In the genomic region with DNA sequence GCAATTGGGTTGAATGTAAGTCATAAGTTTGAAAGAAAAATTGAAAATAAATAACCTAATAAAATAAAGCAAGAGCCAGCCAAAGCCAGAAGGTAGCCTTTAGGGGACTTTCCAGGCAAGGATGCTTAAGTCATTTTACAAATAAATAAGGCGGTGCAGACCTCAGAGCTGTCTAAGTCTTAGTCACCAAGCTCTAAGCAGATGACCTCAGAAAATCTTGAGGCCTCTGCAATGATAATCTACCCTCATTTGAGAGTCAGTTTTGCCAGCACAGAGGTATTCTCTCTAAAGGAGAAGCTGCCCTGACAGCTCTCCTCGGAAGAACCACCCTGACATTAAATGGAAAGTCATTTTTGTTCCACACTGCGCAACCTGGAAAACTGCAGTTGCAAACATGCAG, we compare ENCODE assay signal across 8 cellular contexts.
DNase-seq lines count a peak whose midpoint lies in the region; ATAC-seq and TF ChIP-seq lines count a peak whose summit lies in the region.

No MANE protein-coding gene starts in this region.

- DNase-seq in AG08396 (ENCODE audit: low spot score) (peak; percentile 51), sciatic nerve (ENCODE audit: low spot score) (no peak), BE2C (no peak), SK-N-DZ (ENCODE audit: low spot score) (no peak), NCI-H1092 (lab: John Stamatoyannopoulos, UW) (no peak)

- H3K4me3 ChIP-seq in BE2C (ENCODE audit: low read depth, low read length): no peak overlapping the region

- no peaks in the 10 kb centered on the region for H3K27me3 Mint-ChIP-seq in activated naive CD4-positive, alpha-beta T cell treated with anti-CD3 and anti-CD28 coated beads, Interleukin-2, amount 50 U/mL, for 24 hours

- peaks cover 36% of the 10 kb centered on the region for H3K36me3 Mint-ChIP-seq in activated naive CD4-positive, alpha-beta T cell treated with anti-CD3 and anti-CD28 coated beads, Interleukin-2, amount 50 U/mL, for 24 hours

- peaks cover 10% of the 10 kb centered on the region for H3K9me3 Mint-ChIP-seq in activated naive CD4-positive, alpha-beta T cell treated with anti-CD3 and anti-CD28 coated beads, Interleukin-2, amount 50 U/mL, for 24 hours

- no peak for TF ChIP-seq CTCF in BE2C (IDR thresholded peaks at IDR 0.05; ENCODE audit: low read depth, low read length)

- intact Hi-C loops in sciatic nerve (cut with DNase I): no loop called here

- peaks cover 90% of the 10 kb centered on the region for H3K4me1 Mint-ChIP-seq in activated naive CD4-positive, alpha-beta T cell treated with anti-CD3 and anti-CD28 coated beads, Interleukin-2, amount 50 U/mL, for 24 hours

- no peaks in the 10 kb centered on the region for H3K9me3 ChIP-seq in BE2C

- ATAC-seq in GM18873 (IDR thresholded peaks at IDR 0.05; ENCODE audit: low FRiP score, unreplicated experiment) (peak; percentile 47), HG02981 (IDR thresholded peaks at IDR 0.05; ENCODE audit: unreplicated experiment) (peak; percentile 59), sciatic nerve (no peak)

- no peaks in the 10 kb centered on the region for H3K27me3 ChIP-seq in BE2C

- no peaks in the 10 kb centered on the region for H3K36me3 ChIP-seq in BE2C

- no peaks in the 10 kb centered on the region for H3K4me1 ChIP-seq in BE2C

- H3K4me3 Mint-ChIP-seq in activated naive CD4-positive, alpha-beta T cell treated with anti-CD3 and anti-CD28 coated beads, Interleukin-2, amount 50 U/mL, for 24 hours: no peak overlapping the region

- H3K27ac Mint-ChIP-seq in activated naive CD4-positive, alpha-beta T cell treated with anti-CD3 and anti-CD28 coated beads, Interleukin-2, amount 50 U/mL, for 24 hours: peak overlapping the region; percentile 88
